Comparison of ENCODE assay signal across 8 cellular contexts in the genomic region with DNA sequence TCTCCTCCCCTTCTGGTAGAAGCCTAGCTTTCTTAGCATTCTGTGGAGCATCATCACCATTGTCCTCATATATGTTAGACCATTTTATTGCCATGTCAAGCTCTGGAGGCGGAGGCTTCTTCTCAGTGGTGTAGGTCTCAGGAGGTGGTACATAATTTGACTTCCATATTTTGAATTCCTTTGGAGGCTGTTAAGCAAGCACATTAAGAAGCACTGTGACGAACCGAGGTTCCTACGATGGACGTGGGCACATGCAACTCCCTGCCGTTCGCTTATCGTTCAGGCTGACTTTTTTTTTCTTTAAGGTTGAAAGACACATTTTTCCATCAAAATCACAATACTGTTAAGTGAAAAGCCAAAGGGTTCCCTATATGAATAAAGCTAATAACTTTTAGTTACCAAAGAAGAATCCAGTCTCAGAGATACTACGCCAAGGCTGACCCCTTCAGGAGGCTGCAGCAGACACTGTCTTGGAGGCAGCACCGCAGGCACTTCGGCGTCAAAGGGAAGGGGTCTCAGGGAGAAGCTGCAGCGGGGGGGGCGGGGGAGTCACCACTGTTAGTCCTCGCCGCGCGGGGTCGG. TPM values are rescaled to one million over a fixed set of nuclear protein-coding genes. Genes with fewer than 3 reads are reported as not detected.
DNase-seq lines count a peak whose midpoint lies in the region; ATAC-seq and TF ChIP-seq lines count a peak whose summit lies in the region.

No MANE protein-coding gene starts in this region.

- intact Hi-C loops in activated CD4-positive, alpha-beta T cell treated with anti-CD3 and anti-CD28 coated beads, Interleukin-2, amount 10 ng/mL, durations not matched to agents 24 days and 14 days (cut with micrococcal nuclease), result loop anchor here (1.0 to 5.0 kb wide), 8 partner anchors 18 to 314 kb away; partner anchors contain the start of genes BCL10, MCOLN2, MCOLN3 and SYDE2
- intact Hi-C loops in adrenal gland (cut with DNase I), result loop anchor here in 1 of 2 donors (5.0 to 10.0 kb wide), 3 partner anchors 56 to 316 kb away; partner anchors contain the start of gene SYDE2
- intact Hi-C loops in tibial artery (cut with DNase I; ENCODE audit: low total_unique reads), result loop anchor here (5.0 kb wide), 2 partner anchors 56 to 311 kb away; partner anchors contain the start of gene SYDE2

- peak overlapping the region in 3 of 5 donors; percentile 34 to 89 (median 71) for H3K27ac ChIP-seq in adrenal gland
- peak overlapping the region; percentile 71 to 92 for H3K27ac ChIP-seq in tibial artery

- H3K4me3 ChIP-seq in adrenal gland (peak overlapping the region; percentile 34 to 87 (median 74)), tibial artery (peak overlapping the region; percentile 73 to 95)

- peak; percentile 18 for ATAC-seq in left lobe of liver

- peak overlapping the region; percentile 86 for H3K27ac Mint-ChIP-seq in activated CD4-positive, alpha-beta T cell treated with anti-CD3 and anti-CD28 coated beads, Interleukin-2, amount 10 ng/mL, durations not matched to agents 24 days and 14 days

- H3K27me3 ChIP-seq in adrenal gland, result no peaks in the 10 kb centered on the region
- no peaks in the 10 kb centered on the region for H3K27me3 ChIP-seq in tibial artery

- H3K27me3 Mint-ChIP-seq in activated CD4-positive, alpha-beta T cell treated with anti-CD3 and anti-CD28 coated beads, Interleukin-2, amount 10 ng/mL, durations not matched to agents 24 days and 14 days, result no peaks in the 10 kb centered on the region

- peaks cover 36% of the 10 kb centered on the region for H3K36me3 Mint-ChIP-seq in activated CD4-positive, alpha-beta T cell treated with anti-CD3 and anti-CD28 coated beads, Interleukin-2, amount 10 ng/mL, durations not matched to agents 24 days and 14 days (ENCODE audit: low read depth)

- H3K9me3 ChIP-seq in adrenal gland (replicated peaks in 1 of 3), result no peaks in the 10 kb centered on the region
- H3K9me3 ChIP-seq in tibial artery, result no peaks in the 10 kb centered on the region

- peaks cover 0 to 19% of the 10 kb centered on the region in 2 donors for H3K36me3 ChIP-seq in adrenal gland (replicated peaks in 1 of 2)
- H3K36me3 ChIP-seq in tibial artery, result peaks cover 0 to 36% (median 11%) of the 10 kb centered on the region in 3 donors

- TF ChIP-seq POLR2A in adrenal gland (IDR thresholded peaks at IDR 0.05), result no peak

- H3K4me1 ChIP-seq in adrenal gland (replicated peaks in 1 of 2) (peaks cover 17 to 33% of the 10 kb centered on the region in 2 donors), tibial artery (peaks cover 0 to 46% (median 23%) of the 10 kb centered on the region in 4 donors)

- peak overlapping the region; percentile 96 for H3K4me3 Mint-ChIP-seq in activated CD4-positive, alpha-beta T cell treated with anti-CD3 and anti-CD28 coated beads, Interleukin-2, amount 10 ng/mL, durations not matched to agents 24 days and 14 days

- H3K9me3 Mint-ChIP-seq in activated CD4-positive, alpha-beta T cell treated with anti-CD3 and anti-CD28 coated beads, Interleukin-2, amount 10 ng/mL, durations not matched to agents 24 days and 14 days, result no peaks in the 10 kb centered on the region

- TF ChIP-seq CTCF in adrenal gland (IDR thresholded peaks at IDR 0.05) (no peak), tibial artery (IDR thresholded peaks at IDR 0.05) (no peak)

- no peak for DNase-seq in activated CD4-positive, alpha-beta T cell treated with anti-CD3 and anti-CD28 coated beads, Interleukin-2, amount 10 ng/mL, durations not matched to agents 24 days and 14 days
- no peak for DNase-seq in activated CD4-positive, alpha-beta T cell treated with anti-CD3 and anti-CD28 coated beads, Interleukin-2, amount 50 U/mL, for 4 hours
- peak in 1 of 7 donors; percentile 26 for DNase-seq in adrenal gland
- DNase-seq in left lobe of liver (ENCODE audit: low spot score), result no peak
- no peak for DNase-seq in tibial artery
- DNase-seq in activated CD4-positive, alpha-beta T cell treated with anti-CD3 and anti-CD28 coated beads for 48 hours, result no peak
- DNase-seq in DMS53 (lab: John Stamatoyannopoulos, UW), result no peak
- DNase-seq in AML-193 (lab: John Stamatoyannopoulos, UW), result no peak

- peaks cover 25% of the 10 kb centered on the region for H3K4me1 Mint-ChIP-seq in activated CD4-positive, alpha-beta T cell treated with anti-CD3 and anti-CD28 coated beads, Interleukin-2, amount 10 ng/mL, durations not matched to agents 24 days and 14 days

- WGBS in adrenal gland, 4 donors, result 3 to 16% (median 6%) methylated on average over 8 to 19 of the region's 19 CpGs

RNA-seq across cellular contexts. Expression of gene C1orf52, which starts 0.8 kb away (rescaled TPM):
- 29.8 and 32.3 TPM in 2 replicates for total RNA-seq in activated CD4-positive, alpha-beta T cell treated with anti-CD3 and anti-CD28 coated beads, Interleukin-2, amount 10 ng/mL, durations not matched to agents 24 days and 14 days
- total RNA-seq in adrenal gland (10 to 100 TPM in 7 of 8 donors, 1 to 10 TPM in 1; 6.5 to 21.0 (median 17.8) TPM), left lobe of liver (8.2 TPM)
- polyA plus RNA-seq in adrenal gland, result 10 to 100 TPM; 18.0 to 29.1 (median 22.8) TPM

RNA-seq across cellular contexts. Expression of gene BCL10, which starts 17.8 kb away (rescaled TPM):
- 25.5 and 27.8 TPM in 2 replicates for total RNA-seq in activated CD4-positive, alpha-beta T cell treated with anti-CD3 and anti-CD28 coated beads, Interleukin-2, amount 10 ng/mL, durations not matched to agents 24 days and 14 days
- 10 to 100 TPM; 12.3 to 29.8 (median 21.9) TPM for total RNA-seq in adrenal gland
- 10 to 100 TPM in 1 of 3 donors, 1 to 10 TPM in 2; 5.5 to 17.8 (median 5.6) TPM for polyA plus RNA-seq in adrenal gland
- total RNA-seq in left lobe of liver, result 6.8 TPM

RNA-seq across cellular contexts. Expression of gene SYDE2, which starts 57.8 kb away (rescaled TPM):
- total RNA-seq in activated CD4-positive, alpha-beta T cell treated with anti-CD3 and anti-CD28 coated beads, Interleukin-2, amount 10 ng/mL, durations not matched to agents 24 days and 14 days, result 1.2 and 1.4 TPM in 2 replicates
- total RNA-seq in adrenal gland (1 to 10 TPM; 3.2 to 6.3 (median 4.6) TPM), left lobe of liver (4.8 TPM)
- polyA plus RNA-seq in adrenal gland, result 1 to 10 TPM in 1 of 3 donors, under 1 TPM in 2; 0.40 to 1.5 (median 0.48) TPM
